ENCODE assay signal across 1 cellular context in genomic region chr3:56408761-56409196, GRCh38.
TF ChIP-seq lines count a peak whose summit lies in the region.

No MANE protein-coding gene starts in this region.

TF ChIP-seq in K562, 482 proteins besides CTCF, POLR2A, EP300 and RAD21:
- TF ChIP-seq MGA (IDR thresholded peaks at IDR 0.05) (peak; percentile 75), NFYB (IDR thresholded peaks at IDR 0.05; ENCODE audit: extremely low read depth, insufficient read length) (peak; percentile 33), RAD51 (IDR thresholded peaks at IDR 0.05; ENCODE audit: borderline replicate concordance, low read depth) (peak; percentile 78; the same call in 1 of the 2 replicates), MYC (IDR thresholded peaks at IDR 0.05; ENCODE audit: low read depth, low read length) (no peak), MYC (CRISPR knock-in tag; IDR thresholded peaks at IDR 0.05; ENCODE audit: borderline replicate concordance, low read depth) (no peak), ARID2 (IDR thresholded peaks at IDR 0.05) (no peak), HBP1 (CRISPR knock-in tag; IDR thresholded peaks at IDR 0.05) (no peak), SRSF9 (IDR thresholded peaks at IDR 0.05; ENCODE audit: borderline replicate concordance, low read depth, low read length) (no peak), SMAD2 (IDR thresholded peaks at IDR 0.05; ENCODE audit: low read depth, low read length) (no peak), USF2 (CRISPR knock-in tag; IDR thresholded peaks at IDR 0.05) (peak; percentile 92), CBFA2T2 (conservative IDR thresholded peaks at IDR 0.05) (0 out of 2 replicates have a peak, but pooled peaks have one; percentile 5), NRF1 (conservative IDR thresholded peaks at IDR 0.05 in 1 of 2, IDR thresholded peaks at IDR 0.05 in 1 of 2) (peak in 1 of 2 experiments; percentile 42; a peak in 1 of 4 replicates), BHLHE40 (IDR thresholded peaks at IDR 0.05; ENCODE audit: low read length) (0 out of 2 replicates have a peak, but pooled peaks have one; percentile 14), HCFC1 (IDR thresholded peaks at IDR 0.05; ENCODE audit: low read depth, low read length) (no peak), USF1 (CRISPR knock-in tag; IDR thresholded peaks at IDR 0.05) (peak; percentile 81), L3MBTL2 (IDR thresholded peaks at IDR 0.05) (peak; percentile 80), E2F6 (IDR thresholded peaks at IDR 0.05; ENCODE audit: borderline replicate concordance in 1 of 2, extremely low read depth in 1 of 2, insufficient read depth in 1 of 2, insufficient read length in 1 of 2, low read depth in 1 of 2, low read length in 1 of 2, poor library complexity in 1 of 2, severe bottlenecking in 1 of 2) (peak; percentile 25 to 31), LARP7 (IDR thresholded peaks at IDR 0.05) (no peak), TFE3 (CRISPR knock-in tag; IDR thresholded peaks at IDR 0.05) (peak; percentile 63)
